In the genomic region with DNA sequence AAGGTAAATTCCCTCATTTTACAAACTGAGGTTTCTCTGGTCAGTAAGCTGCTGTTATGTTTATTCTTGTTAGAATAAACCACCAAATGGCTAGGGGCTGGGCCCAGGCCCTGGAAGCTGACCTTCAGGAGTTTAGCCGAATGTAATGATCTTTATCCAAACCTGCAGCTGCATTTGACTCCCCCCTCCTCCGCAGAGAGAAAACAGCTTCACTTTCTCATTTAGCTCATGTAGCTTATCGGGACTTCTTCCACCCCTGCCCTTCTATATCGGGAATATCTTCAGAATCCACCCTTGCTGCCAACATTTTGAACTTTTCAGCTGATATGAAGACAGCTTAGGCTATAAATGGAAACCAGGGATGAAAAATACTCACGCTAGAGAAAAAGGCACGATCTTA, we compare ENCODE assay signal across 1 cellular context.
TF ChIP-seq lines count a peak whose summit lies in the region.

No MANE protein-coding gene starts in this region.

TF ChIP-seq in K562, 482 proteins besides CTCF, POLR2A, EP300 and RAD21 (continued from another document and continues in another):
- TF ChIP-seq, protein P1, sequence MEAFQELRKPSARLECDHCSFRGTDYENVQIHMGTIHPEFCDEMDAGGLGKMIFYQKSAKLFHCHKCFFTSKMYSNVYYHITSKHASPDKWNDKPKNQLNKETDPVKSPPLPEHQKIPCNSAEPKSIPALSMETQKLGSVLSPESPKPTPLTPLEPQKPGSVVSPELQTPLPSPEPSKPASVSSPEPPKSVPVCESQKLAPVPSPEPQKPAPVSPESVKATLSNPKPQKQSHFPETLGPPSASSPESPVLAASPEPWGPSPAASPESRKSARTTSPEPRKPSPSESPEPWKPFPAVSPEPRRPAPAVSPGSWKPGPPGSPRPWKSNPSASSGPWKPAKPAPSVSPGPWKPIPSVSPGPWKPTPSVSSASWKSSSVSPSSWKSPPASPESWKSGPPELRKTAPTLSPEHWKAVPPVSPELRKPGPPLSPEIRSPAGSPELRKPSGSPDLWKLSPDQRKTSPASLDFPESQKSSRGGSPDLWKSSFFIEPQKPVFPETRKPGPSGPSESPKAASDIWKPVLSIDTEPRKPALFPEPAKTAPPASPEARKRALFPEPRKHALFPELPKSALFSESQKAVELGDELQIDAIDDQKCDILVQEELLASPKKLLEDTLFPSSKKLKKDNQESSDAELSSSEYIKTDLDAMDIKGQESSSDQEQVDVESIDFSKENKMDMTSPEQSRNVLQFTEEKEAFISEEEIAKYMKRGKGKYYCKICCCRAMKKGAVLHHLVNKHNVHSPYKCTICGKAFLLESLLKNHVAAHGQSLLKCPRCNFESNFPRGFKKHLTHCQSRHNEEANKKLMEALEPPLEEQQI (IDR thresholded peaks at IDR 0.05), result no peak
- TF ChIP-seq, protein P2, sequence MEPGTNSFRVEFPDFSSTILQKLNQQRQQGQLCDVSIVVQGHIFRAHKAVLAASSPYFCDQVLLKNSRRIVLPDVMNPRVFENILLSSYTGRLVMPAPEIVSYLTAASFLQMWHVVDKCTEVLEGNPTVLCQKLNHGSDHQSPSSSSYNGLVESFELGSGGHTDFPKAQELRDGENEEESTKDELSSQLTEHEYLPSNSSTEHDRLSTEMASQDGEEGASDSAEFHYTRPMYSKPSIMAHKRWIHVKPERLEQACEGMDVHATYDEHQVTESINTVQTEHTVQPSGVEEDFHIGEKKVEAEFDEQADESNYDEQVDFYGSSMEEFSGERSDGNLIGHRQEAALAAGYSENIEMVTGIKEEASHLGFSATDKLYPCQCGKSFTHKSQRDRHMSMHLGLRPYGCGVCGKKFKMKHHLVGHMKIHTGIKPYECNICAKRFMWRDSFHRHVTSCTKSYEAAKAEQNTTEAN (CRISPR knock-in tag; IDR thresholded peaks at IDR 0.05), result no peak
- TF ChIP-seq NR1H2 (CRISPR knock-in tag; IDR thresholded peaks at IDR 0.05) (no peak), MTA2 (IDR thresholded peaks at IDR 0.05; ENCODE audit: low read depth) (no peak), ZBTB1 (CRISPR knock-in tag; IDR thresholded peaks at IDR 0.05; ENCODE audit: borderline replicate concordance, low read depth) (no peak), NCOR1 (IDR thresholded peaks at IDR 0.05) (peak; percentile 61; the same call in 1 of the 2 replicates), CBX2 (IDR thresholded peaks at IDR 0.05; ENCODE audit: insufficient read depth, low read length, poor library complexity, severe bottlenecking) (no peak), SMC3 (conservative IDR thresholded peaks at IDR 0.05; ENCODE audit: insufficient read depth, low read depth, low read length) (no peak), ZNF830 (CRISPR knock-in tag; IDR thresholded peaks at IDR 0.05) (no peak), SIN3B (IDR thresholded peaks at IDR 0.05; ENCODE audit: low read depth) (no peak), SREBF2 (CRISPR knock-in tag; IDR thresholded peaks at IDR 0.05) (no peak), MEIS2 (IDR thresholded peaks at IDR 0.05; ENCODE audit: partially characterized antibody) (no peak), BACH1 (tag; IDR thresholded peaks at IDR 0.05) (no peak), ZNF699 (CRISPR knock-in tag; IDR thresholded peaks at IDR 0.05; ENCODE audit: insufficient replicate concordance) (no peak), POLR3G (IDR thresholded peaks at IDR 0.05; ENCODE audit: extremely low read depth, insufficient read length, insufficient replicate concordance) (no peak), TARDBP (IDR thresholded peaks at IDR 0.05) (no peak), GABPB1 (CRISPR knock-in tag; IDR thresholded peaks at IDR 0.05) (no peak), RBFOX2 (IDR thresholded peaks at IDR 0.05; ENCODE audit: low read depth, low read length) (no peak), JUND (IDR thresholded peaks at IDR 0.05; ENCODE audit: borderline replicate concordance, low read depth, low read length) (no peak; the same call in 1 of the 2 replicates), JUND (tag; IDR thresholded peaks at IDR 0.05; ENCODE audit: borderline replicate concordance, low read depth, low read length) (peak; percentile 25; the same call in 1 of the 3 replicates), MYC (IDR thresholded peaks at IDR 0.05; ENCODE audit: low read depth, low read length) (no peak), MYC (CRISPR knock-in tag; IDR thresholded peaks at IDR 0.05; ENCODE audit: borderline replicate concordance, low read depth) (no peak), PHTF2 (CRISPR knock-in tag; IDR thresholded peaks at IDR 0.05) (no peak), HMGN3 (IDR thresholded peaks at IDR 0.05; ENCODE audit: borderline replicate concordance, extremely low read depth, insufficient read length, low read depth, low read length) (no peak), POU5F1 (IDR thresholded peaks at IDR 0.05; ENCODE audit: borderline replicate concordance, low read depth, low read length, partially characterized antibody) (no peak), BDP1 (IDR thresholded peaks at IDR 0.05; ENCODE audit: insufficient read depth, insufficient read length) (no peak), KLF16 (IDR thresholded peaks at IDR 0.05) (peak; percentile 72), ILK (tag; IDR thresholded peaks at IDR 0.05; ENCODE audit: borderline replicate concordance, low read depth) (no peak)
- TF ChIP-seq, protein P3, sequence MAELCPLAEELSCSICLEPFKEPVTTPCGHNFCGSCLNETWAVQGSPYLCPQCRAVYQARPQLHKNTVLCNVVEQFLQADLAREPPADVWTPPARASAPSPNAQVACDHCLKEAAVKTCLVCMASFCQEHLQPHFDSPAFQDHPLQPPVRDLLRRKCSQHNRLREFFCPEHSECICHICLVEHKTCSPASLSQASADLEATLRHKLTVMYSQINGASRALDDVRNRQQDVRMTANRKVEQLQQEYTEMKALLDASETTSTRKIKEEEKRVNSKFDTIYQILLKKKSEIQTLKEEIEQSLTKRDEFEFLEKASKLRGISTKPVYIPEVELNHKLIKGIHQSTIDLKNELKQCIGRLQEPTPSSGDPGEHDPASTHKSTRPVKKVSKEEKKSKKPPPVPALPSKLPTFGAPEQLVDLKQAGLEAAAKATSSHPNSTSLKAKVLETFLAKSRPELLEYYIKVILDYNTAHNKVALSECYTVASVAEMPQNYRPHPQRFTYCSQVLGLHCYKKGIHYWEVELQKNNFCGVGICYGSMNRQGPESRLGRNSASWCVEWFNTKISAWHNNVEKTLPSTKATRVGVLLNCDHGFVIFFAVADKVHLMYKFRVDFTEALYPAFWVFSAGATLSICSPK (IDR thresholded peaks at IDR 0.05; ENCODE audit: borderline replicate concordance), result no peak
- TF ChIP-seq, protein P4, sequence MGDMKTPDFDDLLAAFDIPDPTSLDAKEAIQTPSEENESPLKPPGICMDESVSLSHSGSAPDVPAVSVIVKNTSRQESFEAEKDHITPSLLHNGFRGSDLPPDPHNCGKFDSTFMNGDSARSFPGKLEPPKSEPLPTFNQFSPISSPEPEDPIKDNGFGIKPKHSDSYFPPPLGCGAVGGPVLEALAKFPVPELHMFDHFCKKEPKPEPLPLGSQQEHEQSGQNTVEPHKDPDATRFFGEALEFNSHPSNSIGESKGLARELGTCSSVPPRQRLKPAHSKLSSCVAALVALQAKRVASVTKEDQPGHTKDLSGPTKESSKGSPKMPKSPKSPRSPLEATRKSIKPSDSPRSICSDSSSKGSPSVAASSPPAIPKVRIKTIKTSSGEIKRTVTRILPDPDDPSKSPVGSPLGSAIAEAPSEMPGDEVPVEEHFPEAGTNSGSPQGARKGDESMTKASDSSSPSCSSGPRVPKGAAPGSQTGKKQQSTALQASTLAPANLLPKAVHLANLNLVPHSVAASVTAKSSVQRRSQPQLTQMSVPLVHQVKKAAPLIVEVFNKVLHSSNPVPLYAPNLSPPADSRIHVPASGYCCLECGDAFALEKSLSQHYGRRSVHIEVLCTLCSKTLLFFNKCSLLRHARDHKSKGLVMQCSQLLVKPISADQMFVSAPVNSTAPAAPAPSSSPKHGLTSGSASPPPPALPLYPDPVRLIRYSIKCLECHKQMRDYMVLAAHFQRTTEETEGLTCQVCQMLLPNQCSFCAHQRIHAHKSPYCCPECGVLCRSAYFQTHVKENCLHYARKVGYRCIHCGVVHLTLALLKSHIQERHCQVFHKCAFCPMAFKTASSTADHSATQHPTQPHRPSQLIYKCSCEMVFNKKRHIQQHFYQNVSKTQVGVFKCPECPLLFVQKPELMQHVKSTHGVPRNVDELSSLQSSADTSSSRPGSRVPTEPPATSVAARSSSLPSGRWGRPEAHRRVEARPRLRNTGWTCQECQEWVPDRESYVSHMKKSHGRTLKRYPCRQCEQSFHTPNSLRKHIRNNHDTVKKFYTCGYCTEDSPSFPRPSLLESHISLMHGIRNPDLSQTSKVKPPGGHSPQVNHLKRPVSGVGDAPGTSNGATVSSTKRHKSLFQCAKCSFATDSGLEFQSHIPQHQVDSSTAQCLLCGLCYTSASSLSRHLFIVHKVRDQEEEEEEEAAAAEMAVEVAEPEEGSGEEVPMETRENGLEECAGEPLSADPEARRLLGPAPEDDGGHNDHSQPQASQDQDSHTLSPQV (IDR thresholded peaks at IDR 0.05), result no peak
- TF ChIP-seq, protein P5, sequence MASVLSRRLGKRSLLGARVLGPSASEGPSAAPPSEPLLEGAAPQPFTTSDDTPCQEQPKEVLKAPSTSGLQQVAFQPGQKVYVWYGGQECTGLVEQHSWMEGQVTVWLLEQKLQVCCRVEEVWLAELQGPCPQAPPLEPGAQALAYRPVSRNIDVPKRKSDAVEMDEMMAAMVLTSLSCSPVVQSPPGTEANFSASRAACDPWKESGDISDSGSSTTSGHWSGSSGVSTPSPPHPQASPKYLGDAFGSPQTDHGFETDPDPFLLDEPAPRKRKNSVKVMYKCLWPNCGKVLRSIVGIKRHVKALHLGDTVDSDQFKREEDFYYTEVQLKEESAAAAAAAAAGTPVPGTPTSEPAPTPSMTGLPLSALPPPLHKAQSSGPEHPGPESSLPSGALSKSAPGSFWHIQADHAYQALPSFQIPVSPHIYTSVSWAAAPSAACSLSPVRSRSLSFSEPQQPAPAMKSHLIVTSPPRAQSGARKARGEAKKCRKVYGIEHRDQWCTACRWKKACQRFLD (CRISPR knock-in tag; IDR thresholded peaks at IDR 0.05), result no peak
- TF ChIP-seq, protein P6, sequence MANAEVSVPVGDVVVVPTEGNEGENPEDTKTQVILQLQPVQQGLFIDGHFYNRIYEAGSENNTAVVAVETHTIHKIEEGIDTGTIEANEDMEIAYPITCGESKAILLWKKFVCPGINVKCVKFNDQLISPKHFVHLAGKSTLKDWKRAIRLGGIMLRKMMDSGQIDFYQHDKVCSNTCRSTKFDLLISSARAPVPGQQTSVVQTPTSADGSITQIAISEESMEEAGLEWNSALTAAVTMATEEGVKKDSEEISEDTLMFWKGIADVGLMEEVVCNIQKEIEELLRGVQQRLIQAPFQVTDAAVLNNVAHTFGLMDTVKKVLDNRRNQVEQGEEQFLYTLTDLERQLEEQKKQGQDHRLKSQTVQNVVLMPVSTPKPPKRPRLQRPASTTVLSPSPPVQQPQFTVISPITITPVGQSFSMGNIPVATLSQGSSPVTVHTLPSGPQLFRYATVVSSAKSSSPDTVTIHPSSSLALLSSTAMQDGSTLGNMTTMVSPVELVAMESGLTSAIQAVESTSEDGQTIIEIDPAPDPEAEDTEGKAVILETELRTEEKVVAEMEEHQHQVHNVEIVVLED (CRISPR knock-in tag; IDR thresholded peaks at IDR 0.05), result no peak
- TF ChIP-seq, protein P7, sequence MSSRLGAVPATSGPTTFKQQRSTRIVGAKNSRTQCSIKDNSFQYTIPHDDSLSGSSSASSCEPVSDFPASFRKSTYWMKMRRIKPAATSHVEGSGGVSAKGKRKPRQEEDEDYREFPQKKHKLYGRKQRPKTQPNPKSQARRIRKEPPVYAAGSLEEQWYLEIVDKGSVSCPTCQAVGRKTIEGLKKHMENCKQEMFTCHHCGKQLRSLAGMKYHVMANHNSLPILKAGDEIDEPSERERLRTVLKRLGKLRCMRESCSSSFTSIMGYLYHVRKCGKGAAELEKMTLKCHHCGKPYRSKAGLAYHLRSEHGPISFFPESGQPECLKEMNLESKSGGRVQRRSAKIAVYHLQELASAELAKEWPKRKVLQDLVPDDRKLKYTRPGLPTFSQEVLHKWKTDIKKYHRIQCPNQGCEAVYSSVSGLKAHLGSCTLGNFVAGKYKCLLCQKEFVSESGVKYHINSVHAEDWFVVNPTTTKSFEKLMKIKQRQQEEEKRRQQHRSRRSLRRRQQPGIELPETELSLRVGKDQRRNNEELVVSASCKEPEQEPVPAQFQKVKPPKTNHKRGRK (tag; IDR thresholded peaks at IDR 0.05), result no peak
- TF ChIP-seq, protein P8, sequence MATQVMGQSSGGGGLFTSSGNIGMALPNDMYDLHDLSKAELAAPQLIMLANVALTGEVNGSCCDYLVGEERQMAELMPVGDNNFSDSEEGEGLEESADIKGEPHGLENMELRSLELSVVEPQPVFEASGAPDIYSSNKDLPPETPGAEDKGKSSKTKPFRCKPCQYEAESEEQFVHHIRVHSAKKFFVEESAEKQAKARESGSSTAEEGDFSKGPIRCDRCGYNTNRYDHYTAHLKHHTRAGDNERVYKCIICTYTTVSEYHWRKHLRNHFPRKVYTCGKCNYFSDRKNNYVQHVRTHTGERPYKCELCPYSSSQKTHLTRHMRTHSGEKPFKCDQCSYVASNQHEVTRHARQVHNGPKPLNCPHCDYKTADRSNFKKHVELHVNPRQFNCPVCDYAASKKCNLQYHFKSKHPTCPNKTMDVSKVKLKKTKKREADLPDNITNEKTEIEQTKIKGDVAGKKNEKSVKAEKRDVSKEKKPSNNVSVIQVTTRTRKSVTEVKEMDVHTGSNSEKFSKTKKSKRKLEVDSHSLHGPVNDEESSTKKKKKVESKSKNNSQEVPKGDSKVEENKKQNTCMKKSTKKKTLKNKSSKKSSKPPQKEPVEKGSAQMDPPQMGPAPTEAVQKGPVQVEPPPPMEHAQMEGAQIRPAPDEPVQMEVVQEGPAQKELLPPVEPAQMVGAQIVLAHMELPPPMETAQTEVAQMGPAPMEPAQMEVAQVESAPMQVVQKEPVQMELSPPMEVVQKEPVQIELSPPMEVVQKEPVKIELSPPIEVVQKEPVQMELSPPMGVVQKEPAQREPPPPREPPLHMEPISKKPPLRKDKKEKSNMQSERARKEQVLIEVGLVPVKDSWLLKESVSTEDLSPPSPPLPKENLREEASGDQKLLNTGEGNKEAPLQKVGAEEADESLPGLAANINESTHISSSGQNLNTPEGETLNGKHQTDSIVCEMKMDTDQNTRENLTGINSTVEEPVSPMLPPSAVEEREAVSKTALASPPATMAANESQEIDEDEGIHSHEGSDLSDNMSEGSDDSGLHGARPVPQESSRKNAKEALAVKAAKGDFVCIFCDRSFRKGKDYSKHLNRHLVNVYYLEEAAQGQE (CRISPR knock-in tag; IDR thresholded peaks at IDR 0.05; ENCODE audit: low read depth), result no peak
- TF ChIP-seq, protein P9, sequence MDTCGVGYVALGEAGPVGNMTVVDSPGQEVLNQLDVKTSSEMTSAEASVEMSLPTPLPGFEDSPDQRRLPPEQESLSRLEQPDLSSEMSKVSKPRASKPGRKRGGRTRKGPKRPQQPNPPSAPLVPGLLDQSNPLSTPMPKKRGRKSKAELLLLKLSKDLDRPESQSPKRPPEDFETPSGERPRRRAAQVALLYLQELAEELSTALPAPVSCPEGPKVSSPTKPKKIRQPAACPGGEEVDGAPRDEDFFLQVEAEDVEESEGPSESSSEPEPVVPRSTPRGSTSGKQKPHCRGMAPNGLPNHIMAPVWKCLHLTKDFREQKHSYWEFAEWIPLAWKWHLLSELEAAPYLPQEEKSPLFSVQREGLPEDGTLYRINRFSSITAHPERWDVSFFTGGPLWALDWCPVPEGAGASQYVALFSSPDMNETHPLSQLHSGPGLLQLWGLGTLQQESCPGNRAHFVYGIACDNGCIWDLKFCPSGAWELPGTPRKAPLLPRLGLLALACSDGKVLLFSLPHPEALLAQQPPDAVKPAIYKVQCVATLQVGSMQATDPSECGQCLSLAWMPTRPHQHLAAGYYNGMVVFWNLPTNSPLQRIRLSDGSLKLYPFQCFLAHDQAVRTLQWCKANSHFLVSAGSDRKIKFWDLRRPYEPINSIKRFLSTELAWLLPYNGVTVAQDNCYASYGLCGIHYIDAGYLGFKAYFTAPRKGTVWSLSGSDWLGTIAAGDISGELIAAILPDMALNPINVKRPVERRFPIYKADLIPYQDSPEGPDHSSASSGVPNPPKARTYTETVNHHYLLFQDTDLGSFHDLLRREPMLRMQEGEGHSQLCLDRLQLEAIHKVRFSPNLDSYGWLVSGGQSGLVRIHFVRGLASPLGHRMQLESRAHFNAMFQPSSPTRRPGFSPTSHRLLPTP (IDR thresholded peaks at IDR 0.05; ENCODE audit: borderline replicate concordance, extremely low read depth, insufficient read length), result no peak
